ENCODE assay signal across 36 cellular contexts in genomic region chr10:103559776-103560175, GRCh38.
"Had no signal": no experiment of that assay in that cellular context is flagged by ENCODE, and none has a peak within 500 bp of the region (broad histone marks: within the 10 kb centered on the region; RNA-seq: fewer than 3 reads in every experiment).

No MANE protein-coding gene starts in this region.

- DNase-seq: activated CD4-positive, alpha-beta memory T cell treated with anti-CD3 and anti-CD28 coated beads, Interleukin-2, amount 10 ng/mL, durations not matched to agents 7 days and 5 days; activated CD4-positive, alpha-beta T cell treated with anti-CD3 and anti-CD28 coated beads for 1 hour; activated CD4-positive, alpha-beta T cell treated with anti-CD3 and anti-CD28 coated beads for 48 hours; activated CD4-positive, CD25-positive, alpha-beta regulatory T cell; activated CD8-positive, alpha-beta memory T cell treated with anti-CD3 and anti-CD28 coated beads for 24 hours; activated CD8-positive, alpha-beta memory T cell treated with anti-CD3 and anti-CD28 coated beads, Interleukin-2, amount 10 ng/mL, durations not matched to agents 7 days and 5 days; activated CD8-positive, alpha-beta memory T cell treated with anti-CD3 and anti-CD28 coated beads, Interleukin-2, amount 50 U/mL, for 48 hours; activated effector memory CD4-positive, alpha-beta T cell treated with anti-CD3 and anti-CD28 coated beads, Interleukin-2, amount 50 U/mL, for 16 hours; activated naive CD4-positive, alpha-beta T cell; activated naive CD4-positive, alpha-beta T cell treated with anti-CD3 and anti-CD28 coated beads, Interleukin-2, amount 50 U/mL, for 16 hours; activated naive CD8-positive, alpha-beta T cell treated with anti-CD3 and anti-CD28 coated beads for 36 hours; activated T-cell treated with anti-CD3 and anti-CD28 coated beads, Interleukin-2, amount 50 U/mL, for 48 hours; amniotic stem cell; aorta; brain microvascular endothelial cell; cerebellar nuclear complex; Kasumi-1; MG63; NCI-H1048; NCI-H1105 treated with DMSO at 0.1 percent for 48 hours; NCI-H1436; NCI-H1694; NCI-H1930; NCI-H2081 treated with DMSO at 0.1 percent for 48 hours; NCI-H226; NCI-H446 treated with DMSO at 0.1 percent for 48 hours; NCI-H524; NCI-H69; NCI-H82; SHP77; SJCRH30; T1000 had no signal

- ATAC-seq: activated CD8-positive, alpha-beta memory T cell treated with anti-CD3 and anti-CD28 coated beads, Interleukin-2, amount 10 ng/mL, durations not matched to agents 7 days and 5 days; activated T-helper 17 cell treated with anti-CD3 and anti-CD28 coated beads, Interleukin-2, amount 50 U/mL, for 72 hours; Panc1 had no signal

- H3K36me3 ChIP-seq: brain microvascular endothelial cell, MG63, SJCRH30 had no signal

- H3K27ac ChIP-seq: brain microvascular endothelial cell, SJCRH30, SK-N-MC, WERI-Rb-1 had no signal

- H3K27me3 ChIP-seq: MG63, SJCRH30 had no signal

- H3K9me3 ChIP-seq: MG63, SJCRH30 had no signal

- H3K4me3 ChIP-seq: MG63, SJCRH30, SK-N-MC had no signal
